1 cellular context compared by ENCODE assay signal in genomic region chr11:102603576-102603975, GRCh38.
TF ChIP-seq lines count a peak whose summit lies in the region.

No MANE protein-coding gene starts in this region.

TF ChIP-seq in HepG2, 621 proteins besides CTCF, POLR2A, EP300 and RAD21 (continued from another document):
- TF ChIP-seq POGK (CRISPR knock-in tag; conservative IDR thresholded peaks at IDR 0.05) = no peak
- TF ChIP-seq POLR2G (IDR thresholded peaks at IDR 0.05; ENCODE audit: low read depth, low read length) = 0 out of 2 replicates have a peak, but pooled peaks have one; percentile 21
- no peak for TF ChIP-seq ZBTB10 (CRISPR knock-in tag; IDR thresholded peaks at IDR 0.05; ENCODE audit: borderline replicate concordance)
- TF ChIP-seq ZNF17 (CRISPR knock-in tag; IDR thresholded peaks at IDR 0.05) = no peak
- TF ChIP-seq, protein P1, sequence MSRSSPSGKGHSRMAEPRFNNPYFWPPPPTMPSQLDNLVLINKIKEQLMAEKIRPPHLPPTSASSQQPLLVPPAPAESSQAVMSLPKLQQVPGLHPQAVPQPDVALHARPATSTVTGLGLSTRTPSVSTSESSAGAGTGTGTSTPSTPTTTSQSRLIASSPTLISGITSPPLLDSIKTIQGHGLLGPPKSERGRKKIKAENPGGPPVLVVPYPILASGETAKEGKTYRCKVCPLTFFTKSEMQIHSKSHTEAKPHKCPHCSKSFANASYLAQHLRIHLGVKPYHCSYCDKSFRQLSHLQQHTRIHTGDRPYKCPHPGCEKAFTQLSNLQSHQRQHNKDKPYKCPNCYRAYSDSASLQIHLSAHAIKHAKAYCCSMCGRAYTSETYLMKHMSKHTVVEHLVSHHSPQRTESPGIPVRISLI (CRISPR knock-in tag; IDR thresholded peaks at IDR 0.05; ENCODE audit: borderline replicate concordance) = no peak
- TF ChIP-seq RBFOX2 (IDR thresholded peaks at IDR 0.05; ENCODE audit: low read depth, low read length) = peak; percentile 72
- no peak for TF ChIP-seq HDAC2 (CRISPR knock-in tag; IDR thresholded peaks at IDR 0.05)
- TF ChIP-seq FUBP1 (CRISPR knock-in tag; IDR thresholded peaks at IDR 0.05; ENCODE audit: borderline replicate concordance) = no peak
- no peak for TF ChIP-seq FOXM1 (CRISPR knock-in tag; IDR thresholded peaks at IDR 0.05)
- TF ChIP-seq ZNF605 (CRISPR knock-in tag; IDR thresholded peaks at IDR 0.05) = peak; percentile 34; the same call in 1 of the 2 replicates
- no peak for TF ChIP-seq SOX5 (CRISPR knock-in tag; IDR thresholded peaks at IDR 0.05; ENCODE audit: borderline replicate concordance)
- no peak for TF ChIP-seq ZNF432 (CRISPR knock-in tag; IDR thresholded peaks at IDR 0.05; ENCODE audit: borderline replicate concordance)
- TF ChIP-seq REPIN1 (CRISPR knock-in tag; IDR thresholded peaks at IDR 0.05; ENCODE audit: borderline replicate concordance, low read depth) = 0 out of 2 replicates have a peak, but pooled peaks have one; percentile 7
- TF ChIP-seq ESRRA (CRISPR knock-in tag; IDR thresholded peaks at IDR 0.05; ENCODE audit: low read depth) = no peak
- no peak for TF ChIP-seq PHF20 (CRISPR knock-in tag; IDR thresholded peaks at IDR 0.05)
- TF ChIP-seq TBX2 (CRISPR knock-in tag; IDR thresholded peaks at IDR 0.05; ENCODE audit: borderline replicate concordance) = 0 out of 2 replicates have a peak, but pooled peaks have one; percentile 0
